Comparison of ENCODE assay signal across 24 cellular contexts in genomic region chr15:58431221-58432149, GRCh38. TPM values are rescaled to one million over a fixed set of nuclear protein-coding genes. Genes with fewer than 3 reads are reported as not detected.
DNase-seq lines count a peak whose midpoint lies in the region; ATAC-seq, FAIRE-seq and TF ChIP-seq lines count a peak whose summit lies in the region.
"Had no signal": no experiment of that assay in that cellular context is flagged by ENCODE, and none has a peak within 500 bp of the region (broad histone marks: within the 10 kb centered on the region; RNA-seq: fewer than 3 reads in every experiment).

Gene LIPC (plus strand): TSS chr15:58431991. CDS start chr15:58432033, 42 bp downstream.

- no peak for FAIRE-seq in GM12878 (lab: Jason Lieb, UNC)
- FAIRE-seq: endometrium, TTC549 had no signal

- TF ChIP-seq RAD21 in GM12878 (IDR thresholded peaks at IDR 0.05; ENCODE audit: insufficient read depth, low read depth, low read length): no peak
- peak; percentile 28 to 53 for TF ChIP-seq RAD21 in liver (IDR thresholded peaks at IDR 0.05)

- H3K36me3 ChIP-seq in GM23248 (ENCODE audit: low read depth): no peaks in the 10 kb centered on the region
- H3K36me3 ChIP-seq in GM12878 (ENCODE audit: control insufficient read depth in 2 of 2, insufficient read depth in 2 of 2, low read length in 1 of 2): no peaks in the 10 kb centered on the region
- H3K36me3 ChIP-seq in liver (ENCODE audit: control insufficient read depth in 4 of 4, insufficient read depth in 3 of 4, low read depth in 1 of 4, low read length in 3 of 4): no peaks in the 10 kb centered on the region
- H3K36me3 ChIP-seq in tibial nerve: no peaks in the 10 kb centered on the region
- H3K36me3 ChIP-seq: brain microvascular endothelial cell, prostate gland, suprapubic skin had no signal

- DNase-seq in GM23248 (no peak), GM12878 (ENCODE audit: low read depth, low spot score) (no peak), tibial nerve (ENCODE audit: low spot score in 2 of 2) (no peak), Right ventricle myocardium superior (no peak)
- no peak for DNase-seq in activated CD4-positive, alpha-beta T cell treated with anti-CD3 and anti-CD28 coated beads for 4 hours
- DNase-seq: activated CD4-positive, alpha-beta T cell treated with anti-CD3 and anti-CD28 coated beads for 1 hour; activated gamma-delta T cell treated with Interleukin-2 at 50 U/mL for 16 hours; activated T-cell treated with anti-CD3 and anti-CD28 coated beads, Interleukin-2, amount 50 U/mL, for 1 hour; brain microvascular endothelial cell; EL; left colon; midbrain; NCI-H1436 treated with DMSO at 0.1 percent for 48 hours; stimulated activated CD4-positive, alpha-beta T cell treated with anti-CD3 and anti-CD28 coated beads, Interleukin-1b, Interleukin-23, amount 100 ng/mL, for 48 hours had no signal

- H3K27ac ChIP-seq in GM23248 (no peak within 1 kb of the TSS), GM12878 (ENCODE audit: control insufficient read depth, insufficient read depth) (no peak within 1 kb of the TSS), liver (ENCODE audit: low read depth in 1 of 2, low read length in 2 of 2) (peak within 1 kb of the TSS; percentile 86 to 95), tibial nerve (no peak within 1 kb of the TSS)
- H3K27ac ChIP-seq: brain microvascular endothelial cell, coronary artery, HL-60, suprapubic skin had no signal

- H2AFZ ChIP-seq in GM23248: 0 out of 2 replicates have a peak within 1 kb of the TSS, but pooled peaks have one; percentile 12
- no peak within 1 kb of the TSS for H2AFZ ChIP-seq in GM12878 (ENCODE audit: control insufficient read depth, low read depth, low read length)

- intact Hi-C loops in GM12878 (cut with micrococcal nuclease; ENCODE audit: unreplicated experiment) (no loop called here), Right ventricle myocardium superior (cut with DNase I) (no loop called here)

- TF ChIP-seq POLR2A in GM12878 (IDR thresholded peaks at IDR 0.05; ENCODE audit: low read depth, low read length): no peak
- TF ChIP-seq POLR2A in tibial nerve (IDR thresholded peaks at IDR 0.05): no peak

- WGBS in GM23248 (ENCODE audit: low coverage in 1 of 2, low lambda C conversion rate in 2 of 2, missing lambda C conversion rate in 2 of 2), 2 experiments: 90% methylated on average over 10 of the region's 10 CpGs
- WGBS in GM12878 (ENCODE audit: insufficient coverage, insufficient replicate concordance, low lambda C conversion rate, missing lambda C conversion rate): 45% methylated on average over 10 of the region's 10 CpGs
- 34% methylated on average over 10 of the region's 10 CpGs for WGBS in liver
- 70 to 74% methylated on average over 10 of the region's 10 CpGs for WGBS in tibial nerve, 2 donors

- H3K4me1 ChIP-seq in GM23248 (ENCODE audit: insufficient read depth) (peaks cover 3% of the 10 kb centered on the region; the same call in 1 of the 2 replicates), GM12878 (ENCODE audit: control insufficient read depth, insufficient read depth, low read length) (no peaks in the 10 kb centered on the region), liver (ENCODE audit: control insufficient read depth in 4 of 4, insufficient read depth in 4 of 4, low read length in 3 of 4) (peaks cover 4 to 55% (median 28%) of the 10 kb centered on the region in 4 donors), tibial nerve (peaks cover 0 to 18% (median 0%) of the 10 kb centered on the region in 4 donors)
- H3K4me1 ChIP-seq: prostate gland had no signal

- no peak within 1 kb of the TSS for H3K9ac ChIP-seq in GM23248
- no peak within 1 kb of the TSS for H3K9ac ChIP-seq in GM12878 (ENCODE audit: control insufficient read depth, insufficient read depth, low read length)
- peak within 1 kb of the TSS; percentile 70 to 87 for H3K9ac ChIP-seq in liver (ENCODE audit: low read depth in 1 of 2, low read length in 2 of 2)

- H3K4me2 ChIP-seq in GM23248 (ENCODE audit: unreplicated experiment) (no peak within 1 kb of the TSS), GM12878 (ENCODE audit: control insufficient read depth, insufficient read depth) (no peak within 1 kb of the TSS)

- RAD21 ChIA-PET in GM12878 (lab: Charles Lee; ENCODE audit: unreplicated experiment): interaction anchor here (0.7 to 1.3 kb wide), 2 partner anchors 10 to 319 kb away, joined by 3 read pairs; no protein-coding TSS in a partner anchor

- H3K4me3 ChIP-seq in GM23248 (no peak within 1 kb of the TSS), GM12878 (no peak within 1 kb of the TSS), liver (ENCODE audit: low read depth in 1 of 3, low read length in 3 of 3) (peak within 1 kb of the TSS; percentile 33 to 54 (median 45)), tibial nerve (no peak within 1 kb of the TSS)
- H3K4me3 ChIP-seq: coronary artery, prostate gland, suprapubic skin had no signal

- in situ Hi-C loops in GM23248 (cut with MboI) (no loop called here), GM12878 (cut with MboI) (no loop called here)

- no peaks in the 10 kb centered on the region for H3K9me2 ChIP-seq in GM23248 (ENCODE audit: insufficient read depth)

- no peaks in the 10 kb centered on the region for H3K9me3 ChIP-seq in GM23248 (ENCODE audit: low read depth)
- H3K9me3 ChIP-seq in GM12878 (replicated peaks; ENCODE audit: control insufficient read depth, insufficient read depth, low read length): no peaks in the 10 kb centered on the region
- H3K9me3 ChIP-seq in liver (ENCODE audit: control insufficient read depth in 4 of 4, low read length in 3 of 4): no peaks in the 10 kb centered on the region
- H3K9me3 ChIP-seq in tibial nerve: no peaks in the 10 kb centered on the region
- H3K9me3 ChIP-seq: prostate gland, suprapubic skin had no signal

- no peaks in the 10 kb centered on the region for H3K79me2 ChIP-seq in GM23248 (ENCODE audit: insufficient read depth)
- no peaks in the 10 kb centered on the region for H3K79me2 ChIP-seq in GM12878 (ENCODE audit: control insufficient read depth, insufficient read depth, low read length)

- POLR2A ChIA-PET in GM12878 (lab: Charles Lee): no interaction called here

- H4K20me1 ChIP-seq in GM23248 (ENCODE audit: insufficient read depth): no peaks in the 10 kb centered on the region
- H4K20me1 ChIP-seq in GM12878 (ENCODE audit: control insufficient read depth, insufficient read depth): no peaks in the 10 kb centered on the region

- H3K27me3 ChIP-seq in GM23248 (replicated peaks; ENCODE audit: insufficient read depth) (no peaks in the 10 kb centered on the region), GM12878 (replicated peaks in 1 of 2; ENCODE audit: control insufficient read depth in 2 of 2, insufficient read depth in 2 of 2, low read length in 1 of 2) (no peaks in the 10 kb centered on the region), liver (ENCODE audit: control insufficient read depth in 4 of 4, insufficient read depth in 4 of 4, low read length in 3 of 4) (no peaks in the 10 kb centered on the region), tibial nerve (no peaks in the 10 kb centered on the region)
- H3K27me3 ChIP-seq: brain microvascular endothelial cell, suprapubic skin had no signal

- TF ChIP-seq EP300 in GM12878 (IDR thresholded peaks at IDR 0.05; ENCODE audit: borderline replicate concordance in 1 of 2, control insufficient read depth in 1 of 2, low read depth in 2 of 2, low read length in 2 of 2) (no peak), tibial nerve (IDR thresholded peaks at IDR 0.05) (no peak)

- no peak for TF ChIP-seq CTCF in GM12878 (IDR thresholded peaks at IDR 0.05 in 2 of 3, conservative IDR thresholded peaks at IDR 0.05 in 1 of 3; ENCODE audit: control insufficient read depth in 2 of 3, extremely low read depth in 1 of 3, insufficient read depth in 1 of 3, low read depth in 3 of 3, low read length in 3 of 3)
- no peak for TF ChIP-seq CTCF in liver (IDR thresholded peaks at IDR 0.05; ENCODE audit: low read depth, low read length, missing input control)
- TF ChIP-seq CTCF in tibial nerve (IDR thresholded peaks at IDR 0.05): no peak

- ATAC-seq in GM12878: no peak
- ATAC-seq in GM19463 (IDR thresholded peaks at IDR 0.05; ENCODE audit: unreplicated experiment): no peak
- no peak for ATAC-seq in Right ventricle myocardium superior (ENCODE audit: poor library complexity)
- ATAC-seq: left colon; stimulated activated memory B cell treated with anti-CD40 and anti-IgM and Interleukin-4, amounts not matched to agents 10 μg/mL and 1 μg/mL and 100 μg/mL, for 72 hours had no signal

- CTCF ChIA-PET in GM12878 (lab: Yijun Ruan, JAX): interaction anchor here (0.6 kb wide), 1 partner anchor 1132 kb away, joined by 3 read pairs; no protein-coding TSS in a partner anchor

- H3F3A ChIP-seq in GM23248 (ENCODE audit: insufficient read depth): peaks cover 4% of the 10 kb centered on the region; the same call in 1 of the 2 replicates

- SMC1A ChIA-PET in GM12878 (lab: Charles Lee; ENCODE audit: uncharacterized antibody, unreplicated experiment): interaction anchor here (1.0 kb wide), 1 partner anchor 27 kb away, joined by 3 read pairs; no protein-coding TSS in a partner anchor

- no TSS peak for BruUV-seq in GM12878 (replicated peaks; lab: Mats Ljungman, UMichigan)

TF ChIP-seq in GM12878, 131 proteins besides CTCF, POLR2A, EP300 and RAD21 (continues in another document):
- no peak for TF ChIP-seq ZNF622 (IDR thresholded peaks at IDR 0.05)

TF ChIP-seq in liver, 16 proteins besides CTCF, POLR2A, EP300 and RAD21 (continues in another document):
- no peak for TF ChIP-seq TAF1 (conservative IDR thresholded peaks at IDR 0.05)

RNA-seq across cellular contexts. Expression of gene LIPC, which starts in this region (rescaled TPM):
- 0.38 and 0.43 TPM in 2 replicates for total RNA-seq in GM23248 (2014; rRNA removed; shearing (Covaris generic))
- polyA plus RNA-seq in GM23248 (2016; fragmentation: Nextera tagmentation; extraction: Ambion mirVana): 0.63 and 1.1 TPM in 2 replicates
- total RNA-seq in GM12878 (2013; cell fraction: nucleolus; rRNA removed): 2.2 and 2.5 TPM in 2 replicates
- 0.11 and 0.23 TPM in 2 replicates for total RNA-seq in GM12878 (2014; rRNA removed)
- total RNA-seq in GM12878 (2014; rRNA removed; fragmentation: Illumina TruSeq; extraction: Trizol): 0.28 and 0.31 TPM in 2 replicates
- 0.18 TPM in 1 of 2 replicates, not detected in the other for total RNA-seq in GM12878 (2021)
- polyA plus RNA-seq in GM12878 (2011; ENCODE audit: low read depth): not detected
- polyA plus RNA-seq in GM12878 (2011; rRNA removed): 0.07 and 0.10 TPM in 2 replicates
- 0.18 and 0.21 TPM in 2 replicates for polyA plus RNA-seq in GM12878 (2011; cell fraction: cytosol; rRNA removed)
- polyA plus RNA-seq in GM12878 (2011; cell fraction: nucleus; rRNA removed): 0.15 and 0.34 TPM in 2 replicates
- polyA plus RNA-seq in GM12878 (2012): 0.15 and 0.24 TPM in 2 replicates
- 0.16 TPM in 1 of 2 replicates, not detected in the other for polyA plus RNA-seq in GM12878 (2014; fragmentation: Illumina TruSeq; extraction: Trizol)
- under 1 TPM; 0.06 to 0.09 TPM for polyA plus RNA-seq in GM12878 (2014; fragmentation: Nextera tagmentation; extraction: Ambion mirVana)
- 0.14 and 0.18 TPM in 2 replicates for polyA plus RNA-seq in GM12878 (2014; rRNA removed)
- polyA plus RNA-seq in GM12878 (2016; fragmentation: Nextera tagmentation; extraction: Ambion mirVana): under 1 TPM in 1 of 2 experiments, not detected in 1; 0.07 TPM
- 0.21 TPM in 1 of 2 replicates, not detected in the other for polyA minus RNA-seq in GM12878 (2011; rRNA and poly(A)+ RNA removed)
- polyA minus RNA-seq in GM12878 (2011; cell fraction: cytosol; rRNA and poly(A)+ RNA removed): not detected in 2 replicates
- polyA minus RNA-seq in GM12878 (2011; cell fraction: nucleus; rRNA and poly(A)+ RNA removed): 0.60 TPM in 1 of 2 replicates, not detected in the other
- 100 to 1,000 TPM; 136 to 268 TPM for total RNA-seq in liver
- 100 to 1,000 TPM in 1 of 2 donors, 10 to 100 TPM in 1; 60.1 to 126 TPM for polyA plus RNA-seq in liver
- 10 to 100 TPM; 11.2 to 18.4 (median 14.7) TPM for total RNA-seq in tibial nerve
- total RNA-seq in Right ventricle myocardium superior: 0.65 TPM
- total RNA-seq: neural crest cell had no signal

Comparison
In these comparisons a context has a peak if more than half of its experiments do, and no peak if none do; other contexts are left out.
1. RNA of gene LIPC (total RNA-seq): 136 to 268 TPM in liver; 11.2 to 18.4 TPM in tibial nerve, 0.65 TPM in Right ventricle myocardium superior (single experiment), 0.38 to 0.43 TPM in GM23248 and 0.11 to 2.5 TPM in GM12878; every median in the first group is over 4 times any median in the second.
2. RNA of gene LIPC (polyA plus RNA-seq): 60.1 to 126 TPM in liver; 0.63 to 1.1 TPM in GM23248 and 0.06 to 0.34 TPM in GM12878; every median in the first group is over 10 times any median in the second.
3. H3K27ac ChIP-seq: peak in liver (2 of 2); none in GM23248 (single experiment), GM12878 (single experiment) and tibial nerve (0 of 4).
4. H3K4me3 ChIP-seq: peak in liver (3 of 3); none in GM23248 (single experiment), GM12878 (single experiment) and tibial nerve (0 of 4).
5. H3K9ac ChIP-seq: peak in liver (2 of 2); none in GM23248 (single experiment) and GM12878 (single experiment).